ENCODE assay signal across 8 cellular contexts in genomic region chr7:74667013-74667412, GRCh38. TPM values are rescaled to one million over a fixed set of nuclear protein-coding genes. Genes with fewer than 3 reads are reported as not detected.
DNase-seq lines count a peak whose midpoint lies in the region; TF ChIP-seq lines count a peak whose summit lies in the region.
"Not testable (repeated sequence)": the region's sequence is repeated elsewhere in the genome, so short reads cannot be mapped to it uniquely, and the experiment has no call there.

No MANE protein-coding gene starts in this region.

- not testable (repeated sequence) for H3K9ac ChIP-seq in neural progenitor cell

- H3K27me3 ChIP-seq in CD8-positive, alpha-beta memory T cell (ENCODE audit: insufficient read depth, low read length, poor library complexity, severe bottlenecking); neural progenitor cell; spleen (replicated peaks in 1 of 7): not testable (repeated sequence)

- 75 to 87% (median 83%) methylated on average over 7 of the region's 7 CpGs for WGBS in spleen, 5 donors

- CTCF ChIA-PET in CD8-positive, alpha-beta memory T cell (lab: Charles Lee), result not testable (repeated sequence)
- CTCF ChIA-PET in RWPE1 (lab: Yijun Ruan, JAX), result interaction anchor here (0.7 kb wide), 1 partner anchor 100 kb away, joined by 5 read pairs; no protein-coding TSS in a partner anchor

- DNase-seq in CD8-positive, alpha-beta memory T cell; RWPE1 (ENCODE audit: low spot score); activated T-cell treated with anti-CD3 and anti-CD28 coated beads, Interleukin-2, amount 50 U/mL, for 24 hours; glutamatergic neuron; neural progenitor cell (ENCODE audit: low spot score): not testable (repeated sequence)
- DNase-seq in mesenteric fat pad (ENCODE audit: low spot score), result peak; percentile 22
- DNase-seq in spleen, result peak; percentile 43

- peaks cover 100% of the 10 kb centered on the region for H3K79me2 ChIP-seq in neural progenitor cell (ENCODE audit: low read depth)

- not testable (repeated sequence) for H3K4me2 ChIP-seq in neural progenitor cell

- intact Hi-C loops in spleen (cut with DNase I; ENCODE audit: low total_unique reads), result not testable (repeated sequence)

- H3K27ac ChIP-seq in 22Rv1 (peak overlapping the region; percentile 1; the same call in 1 of the 2 replicates), RWPE1 (peak overlapping the region; percentile 26; the same call in 1 of the 2 replicates), spleen (peak overlapping the region in 3 of 8 donors; percentile 4 to 15 (median 10))
- H3K27ac ChIP-seq in CD8-positive, alpha-beta memory T cell (ENCODE audit: low read depth, low read length); neural progenitor cell: not testable (repeated sequence)

- H4K20me1 ChIP-seq in neural progenitor cell (ENCODE audit: low read depth), result peaks cover 96% of the 10 kb centered on the region

- H3K4me3 Mint-ChIP-seq in CD8-positive, alpha-beta memory T cell; activated T-cell treated with anti-CD3 and anti-CD28 coated beads, Interleukin-2, amount 50 U/mL, for 24 hours; glutamatergic neuron (ENCODE audit: unreplicated experiment); neural progenitor cell: not testable (repeated sequence)

- not testable (repeated sequence) for H3K36me3 ChIP-seq in CD8-positive, alpha-beta memory T cell (ENCODE audit: insufficient read depth, low read length); neural progenitor cell
- peaks cover 0 to 39% (median 10%) of the 10 kb centered on the region in 6 donors for H3K36me3 ChIP-seq in spleen

- not testable (repeated sequence) for TF ChIP-seq POLR2A in spleen (IDR thresholded peaks at IDR 0.05)

- not testable (repeated sequence) for H2AFZ ChIP-seq in neural progenitor cell (replicated peaks)

- not testable (repeated sequence) for H3K4me1 ChIP-seq in CD8-positive, alpha-beta memory T cell (ENCODE audit: insufficient read depth, low read length)
- H3K4me1 ChIP-seq in neural progenitor cell (peaks cover 19% of the 10 kb centered on the region), spleen (peaks cover 2 to 100% (median 86%) of the 10 kb centered on the region in 6 donors)

- not testable (repeated sequence) for H3K9me3 Mint-ChIP-seq in CD8-positive, alpha-beta memory T cell; activated T-cell treated with anti-CD3 and anti-CD28 coated beads, Interleukin-2, amount 50 U/mL, for 24 hours; glutamatergic neuron (ENCODE audit: unreplicated experiment); neural progenitor cell

- H3K4me1 Mint-ChIP-seq in CD8-positive, alpha-beta memory T cell, result peaks cover 39 to 77% (median 62%) of the 10 kb centered on the region in 3 donors
- peaks cover 64% of the 10 kb centered on the region for H3K4me1 Mint-ChIP-seq in activated T-cell treated with anti-CD3 and anti-CD28 coated beads, Interleukin-2, amount 50 U/mL, for 24 hours (ENCODE audit: low read depth)
- H3K4me1 Mint-ChIP-seq in glutamatergic neuron (ENCODE audit: low read depth, unreplicated experiment), result not testable (repeated sequence)
- H3K4me1 Mint-ChIP-seq in neural progenitor cell, result peaks cover 11% of the 10 kb centered on the region

- not testable (repeated sequence) for TF ChIP-seq CTCF in 22Rv1 (IDR thresholded peaks at IDR 0.05); RWPE1 (conservative IDR thresholded peaks at IDR 0.05; ENCODE audit: low read depth); glutamatergic neuron (IDR thresholded peaks at IDR 0.05; ENCODE audit: partially characterized antibody, unreplicated experiment); neural progenitor cell (IDR thresholded peaks at IDR 0.05); spleen (IDR thresholded peaks at IDR 0.05 in 8 of 11, conservative IDR thresholded peaks at IDR 0.05 in 3 of 11)

- not testable (repeated sequence) for H3K9me3 ChIP-seq in CD8-positive, alpha-beta memory T cell (ENCODE audit: low read length); neural progenitor cell (ENCODE audit: low read depth); spleen

- H3K36me3 Mint-ChIP-seq in CD8-positive, alpha-beta memory T cell, result peaks cover 0 to 33% (median 6%) of the 10 kb centered on the region in 3 donors
- peaks cover 73% of the 10 kb centered on the region for H3K36me3 Mint-ChIP-seq in activated T-cell treated with anti-CD3 and anti-CD28 coated beads, Interleukin-2, amount 50 U/mL, for 24 hours (ENCODE audit: low read depth)
- not testable (repeated sequence) for H3K36me3 Mint-ChIP-seq in glutamatergic neuron (ENCODE audit: unreplicated experiment)
- peaks cover 28% of the 10 kb centered on the region for H3K36me3 Mint-ChIP-seq in neural progenitor cell

- POLR2A ChIA-PET in CD8-positive, alpha-beta memory T cell (lab: Charles Lee), result interaction anchor here (0.7 kb wide), 1 partner anchor 1728 kb away, joined by 5 read pairs; no protein-coding TSS in a partner anchor
- POLR2A ChIA-PET in RWPE1 (lab: Yijun Ruan, JAX; ENCODE audit: low non-redundant PET), result not testable (repeated sequence)

- not testable (repeated sequence) for H3K27me3 Mint-ChIP-seq in CD8-positive, alpha-beta memory T cell; activated T-cell treated with anti-CD3 and anti-CD28 coated beads, Interleukin-2, amount 50 U/mL, for 24 hours; glutamatergic neuron (ENCODE audit: unreplicated experiment); neural progenitor cell (ENCODE audit: insufficient read depth, low read depth)

- H3F3A ChIP-seq in neural progenitor cell (ENCODE audit: low read depth), result peaks cover 23% of the 10 kb centered on the region

- H3K4me3 ChIP-seq in CD8-positive, alpha-beta memory T cell (ENCODE audit: low read length); neural progenitor cell; spleen: not testable (repeated sequence)

- H3K27ac Mint-ChIP-seq in CD8-positive, alpha-beta memory T cell, result peak overlapping the region in 5 of 8 donors; percentile 34 to 91 (median 61)
- H3K27ac Mint-ChIP-seq in activated T-cell treated with anti-CD3 and anti-CD28 coated beads, Interleukin-2, amount 50 U/mL, for 24 hours, result peak overlapping the region; percentile 29
- peak overlapping the region; percentile 28 for H3K27ac Mint-ChIP-seq in glutamatergic neuron (ENCODE audit: unreplicated experiment)
- peak overlapping the region; percentile 50 for H3K27ac Mint-ChIP-seq in neural progenitor cell

RNA-seq across cellular contexts. Expression of gene GTF2I, which starts 9.5 kb away (rescaled TPM):
- total RNA-seq in CD8-positive, alpha-beta memory T cell, result 100 to 1,000 TPM; 176 TPM
- 71.3 TPM for polyA plus RNA-seq in CD8-positive, alpha-beta memory T cell
- total RNA-seq in glutamatergic neuron (ENCODE audit: unreplicated experiment), result 391 TPM
- total RNA-seq in mesenteric fat pad, result 219 TPM
- total RNA-seq in neural progenitor cell (ENCODE audit: low replicate concordance), result 256 and 310 TPM in 2 replicates
- 100 to 1,000 TPM; 162 to 257 (median 203) TPM for total RNA-seq in spleen
- polyA plus RNA-seq in spleen, result 10 to 100 TPM; 13.5 to 30.8 (median 16.3) TPM
